8 cellular contexts compared by ENCODE assay signal in genomic region chr1:172359531-172359991, GRCh38.
DNase-seq lines count a peak whose midpoint lies in the region; ATAC-seq and TF ChIP-seq lines count a peak whose summit lies in the region.

No MANE protein-coding gene starts in this region.

- H3K36me3 Mint-ChIP-seq in central memory CD8-positive, alpha-beta T cell (ENCODE audit: insufficient read depth) = peaks cover 5% of the 10 kb centered on the region
- no peaks in the 10 kb centered on the region for H3K36me3 Mint-ChIP-seq in nephron progenitor cell (ENCODE audit: low read depth)

- no peaks in the 10 kb centered on the region for H3K9me3 Mint-ChIP-seq in central memory CD8-positive, alpha-beta T cell
- no peaks in the 10 kb centered on the region for H3K9me3 Mint-ChIP-seq in nephron progenitor cell

- no peaks in the 10 kb centered on the region for H3K27me3 Mint-ChIP-seq in central memory CD8-positive, alpha-beta T cell
- H3K27me3 Mint-ChIP-seq in nephron progenitor cell (ENCODE audit: low read depth, poor library complexity) = no peaks in the 10 kb centered on the region

- ATAC-seq in central memory CD8-positive, alpha-beta T cell (replicated peaks; ENCODE audit: extremely low read depth, poor library complexity, severe bottlenecking) = no peak

- no peak for TF ChIP-seq CTCF in nephron progenitor cell (IDR thresholded peaks at IDR 0.05)

- H3K4me3 Mint-ChIP-seq in central memory CD8-positive, alpha-beta T cell = no peak overlapping the region
- peak overlapping the region; percentile 12 for H3K4me3 Mint-ChIP-seq in nephron progenitor cell

- DNase-seq in DMS79 treated with DMSO at 0.1 percent for 48 hours (lab: John Stamatoyannopoulos, UW) = peak; percentile 70
- DNase-seq in NCI-H2171 treated with DMSO at 0.1 percent for 48 hours (lab: John Stamatoyannopoulos, UW) = peak; percentile 80
- no peak for DNase-seq in central memory CD8-positive, alpha-beta T cell (ENCODE audit: low spot score in 2 of 2)
- no peak for DNase-seq in nephron progenitor cell
- no peak for DNase-seq in NCI-H1436 treated with DMSO at 0.1 percent for 48 hours (lab: John Stamatoyannopoulos, UW)
- DNase-seq in effector CD8-positive, alpha-beta T cell (lab: John Stamatoyannopoulos, UW) = no peak
- DNase-seq in GF-D8 (lab: John Stamatoyannopoulos, UW) = no peak
- DNase-seq in T1000 (lab: John Stamatoyannopoulos, UW) = no peak

- H3K27ac Mint-ChIP-seq in central memory CD8-positive, alpha-beta T cell (ENCODE audit: low read depth) = peak overlapping the region; percentile 87
- peak overlapping the region; percentile 98 for H3K27ac Mint-ChIP-seq in nephron progenitor cell

- H3K4me1 Mint-ChIP-seq in central memory CD8-positive, alpha-beta T cell = peaks cover 44% of the 10 kb centered on the region
- peaks cover 13% of the 10 kb centered on the region for H3K4me1 Mint-ChIP-seq in nephron progenitor cell

Comparison
In these comparisons a context has a peak if more than half of its experiments do, and no peak if none do; other contexts are left out.
1. DNase-seq: peak in DMS79 treated with DMSO at 0.1 percent for 48 hours (single experiment) and NCI-H2171 treated with DMSO at 0.1 percent for 48 hours (single experiment); none in central memory CD8-positive, alpha-beta T cell (0 of 2), nephron progenitor cell (single experiment), NCI-H1436 treated with DMSO at 0.1 percent for 48 hours (single experiment), effector CD8-positive, alpha-beta T cell (single experiment), GF-D8 (single experiment) and T1000 (single experiment).